26 cellular contexts compared by ENCODE assay signal in the genomic region with DNA sequence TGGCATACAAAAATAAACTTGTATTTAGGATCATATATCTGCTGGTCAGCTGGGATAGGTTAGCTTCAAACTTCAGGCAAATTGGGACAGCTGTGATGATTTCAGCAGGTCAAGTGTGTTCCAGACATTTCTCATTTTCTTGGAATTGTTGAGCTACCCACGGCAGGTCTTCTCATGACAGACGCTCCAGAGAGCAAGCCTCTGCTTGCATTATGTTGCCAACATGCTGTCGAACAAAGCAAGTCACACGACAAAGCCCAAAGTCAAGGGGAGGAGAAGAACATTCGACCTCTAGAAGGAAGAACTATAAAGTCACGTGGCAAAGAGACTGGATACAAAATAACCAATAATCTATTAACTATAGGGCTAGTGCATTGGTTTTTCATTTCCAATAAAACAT.
"Had no signal": no experiment of that assay in that cellular context is flagged by ENCODE, and none has a peak within 500 bp of the region (broad histone marks: within the 10 kb centered on the region; RNA-seq: fewer than 3 reads in every experiment).

No MANE protein-coding gene starts in this region.

- H3K27ac ChIP-seq: SJSA1 had no signal

- ATAC-seq: activated CD4-positive, CD25-positive, alpha-beta regulatory T cell treated with anti-CD3 and anti-CD28 coated beads, Interleukin-2, amount 50 U/mL, for 24 hours; activated CD8-positive, alpha-beta memory T cell treated with anti-CD3 and anti-CD28 coated beads, Interleukin-2, amount 10 ng/mL, durations not matched to agents 7 days and 5 days; activated naive CD4-positive, alpha-beta T cell treated with anti-CD3 and anti-CD28 coated beads, Interleukin-2, amount 50 U/mL, for 72 hours; activated naive CD8-positive, alpha-beta T cell treated with anti-CD3 and anti-CD28 coated beads, Interleukin-2, amount 50 U/mL, for 24 hours; PC-3; SK-N-SH treated with all-trans-retinoic acid at 6 μM for 48 hours had no signal

- DNase-seq: activated CD4-positive, alpha-beta T cell treated with anti-CD3 and anti-CD28 coated beads for 4 hours; activated CD4-positive, alpha-beta T cell treated with anti-CD3 and anti-CD28 coated beads, Interleukin-2, amount 50 U/mL, for 48 hours; activated CD8-positive, alpha-beta memory T cell treated with anti-CD3 and anti-CD28 coated beads, Interleukin-2, amount 10 ng/mL, durations not matched to agents 7 days and 5 days; activated effector memory CD4-positive, alpha-beta T cell treated with anti-CD3 and anti-CD28 coated beads, Interleukin-2, amount 50 U/mL, for 16 hours; activated naive CD4-positive, alpha-beta T cell treated with Interleukin-2 at 50 U/mL for 16 hours; activated naive CD8-positive, alpha-beta T cell treated with anti-CD3 and anti-CD28 coated beads, Interleukin-2, amount 50 U/mL, for 24 hours; activated T-cell treated with anti-CD3 and anti-CD28 coated beads, Interleukin-2, amount 50 U/mL, for 24 hours; amniotic stem cell; KG1; MG63; NCI-H1092 treated with DMSO at 0.1 percent for 48 hours; NCI-H1417 treated with DMSO at 0.1 percent for 48 hours; NCI-H1694 treated with DMSO at 0.1 percent for 48 hours; NCI-H2029 treated with DMSO at 0.1 percent for 48 hours; NCI-H345; NCI-H510A treated with DMSO at 0.1 percent for 48 hours; NCI-H69; SHP77; SW 1271 had no signal

- H3K4me1 ChIP-seq: SJSA1 had no signal

- H3K9me3 ChIP-seq: MG63, SJSA1 had no signal

- H3K4me3 ChIP-seq: MG63, SJSA1 had no signal

- H3K36me3 ChIP-seq: MG63, SJSA1 had no signal

- FAIRE-seq: astrocyte, RCC 7860 had no signal

- H3K27me3 ChIP-seq: MG63, SJSA1 had no signal
